ENCODE assay signal across 30 cellular contexts in genomic region chr10:70688828-70689227, GRCh38. TPM values are rescaled to one million over a fixed set of nuclear protein-coding genes. Genes with fewer than 3 reads are reported as not detected.
"Had no signal": no experiment of that assay in that cellular context is flagged by ENCODE, and none has a peak within 500 bp of the region (broad histone marks: within the 10 kb centered on the region; RNA-seq: fewer than 3 reads in every experiment).

No MANE protein-coding gene starts in this region.

- H3K4me1 ChIP-seq: colonic mucosa, foreskin keratinocyte had no signal

- H3K4me3 Mint-ChIP-seq: dendritic cell treated with granulocyte-macrophage colony-stimulating factor and Interleukin-4, amounts not matched to agents 40 ng/mL and 50 ng/mL, for 4 days; effector memory CD8-positive, alpha-beta T cell; endodermal cell had no signal

- H3K27ac ChIP-seq: colonic mucosa, coronary artery, dorsolateral prefrontal cortex, epithelial cell of prostate, esophagus muscularis mucosa, esophagus squamous epithelium, foreskin keratinocyte, gastrocnemius medialis, gastroesophageal sphincter, heart left ventricle, heart right ventricle had no signal

- H3K9me3 ChIP-seq: colonic mucosa, esophagus muscularis mucosa, esophagus squamous epithelium, gastrocnemius medialis, gastroesophageal sphincter, heart left ventricle, heart right ventricle had no signal

- H3K36me3 ChIP-seq: colonic mucosa, esophagus muscularis mucosa, esophagus squamous epithelium, gastrocnemius medialis, gastroesophageal sphincter, heart left ventricle, heart right ventricle had no signal

- H3K27me3 ChIP-seq: colonic mucosa, dorsolateral prefrontal cortex, esophagus muscularis mucosa, esophagus squamous epithelium, gastrocnemius medialis, gastroesophageal sphincter, heart left ventricle, heart right ventricle had no signal

- ATAC-seq: effector memory CD8-positive, alpha-beta T cell; esophagus mucosa; foreskin keratinocyte; gastrocnemius medialis; gastroesophageal sphincter; heart left ventricle; heart right ventricle had no signal

- H3K27ac Mint-ChIP-seq: dendritic cell treated with granulocyte-macrophage colony-stimulating factor and Interleukin-4, amounts not matched to agents 40 ng/mL and 50 ng/mL, for 4 days; endodermal cell had no signal

- FAIRE-seq: colon, endometrium, endothelial cell of umbilical vein, frontal cortex had no signal

- H3K9me3 Mint-ChIP-seq: dendritic cell treated with granulocyte-macrophage colony-stimulating factor and Interleukin-4, amounts not matched to agents 40 ng/mL and 50 ng/mL, for 4 days; effector memory CD8-positive, alpha-beta T cell had no signal

- H3K4me3 ChIP-seq: colonic mucosa, coronary artery, dorsolateral prefrontal cortex, esophagus muscularis mucosa, esophagus squamous epithelium, gastrocnemius medialis, gastroesophageal sphincter, heart left ventricle, heart right ventricle had no signal

- H3K27me3 Mint-ChIP-seq: effector memory CD8-positive, alpha-beta T cell had no signal

- DNase-seq: colonic mucosa; cortex of kidney; dermis blood vessel endothelial cell; dorsolateral prefrontal cortex; effector CD4-positive, alpha-beta T cell; effector CD8-positive, alpha-beta T cell; effector memory CD4-positive, alpha-beta T cell; effector memory CD8-positive, alpha-beta T cell; endodermal cell; erythroblast; esophagus squamous epithelium; foreskin fibroblast; foreskin keratinocyte; foreskin melanocyte; gastrocnemius medialis; glutamatergic neuron; head of caudate nucleus; heart right ventricle had no signal

RNA-seq across cellular contexts. Expression of gene ADAMTS14, which starts 16.5 kb away (rescaled TPM):
- total RNA-seq: dermis microvascular lymphatic vessel endothelial cell, endothelial cell of umbilical vein, foreskin keratinocyte had no signal
- polyA plus RNA-seq: endothelial cell of umbilical vein had no signal
